Comparison of ENCODE assay signal across 23 cellular contexts in the genomic region with DNA sequence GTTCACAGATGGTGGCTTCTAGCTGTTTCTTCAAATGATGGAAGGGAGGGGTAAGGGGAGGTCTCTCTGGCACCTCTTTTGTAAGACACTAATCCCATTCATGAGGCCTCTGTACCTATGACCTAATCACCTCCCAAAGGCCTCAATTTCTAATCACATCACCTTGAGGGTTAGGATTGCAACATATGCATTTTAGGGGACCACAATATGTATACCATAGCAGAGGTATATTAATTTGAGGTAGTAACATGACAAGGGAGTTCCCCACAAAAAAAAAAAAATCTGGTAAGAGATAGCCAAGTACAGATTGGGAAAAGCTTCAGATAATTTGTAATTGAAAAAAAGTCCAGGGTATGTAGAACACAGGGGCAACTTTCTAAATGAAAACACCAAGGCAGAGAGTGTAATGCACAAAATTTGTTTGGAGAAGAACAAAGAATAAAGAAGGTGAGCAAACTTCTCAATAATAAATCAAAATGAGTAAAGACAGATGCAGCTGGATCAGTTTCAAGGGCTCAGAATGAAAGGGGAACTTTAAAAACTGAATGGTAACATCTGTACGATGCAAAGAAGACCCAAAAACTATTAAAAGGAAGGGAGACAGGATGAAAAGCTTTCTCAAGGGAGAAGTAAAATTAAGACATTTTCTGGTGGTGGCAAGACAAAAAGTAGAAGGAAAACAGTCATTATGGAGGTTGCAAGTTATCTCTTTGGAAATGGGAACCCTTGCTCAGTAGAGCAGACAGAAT.
DNase-seq lines count a peak whose midpoint lies in the region; ATAC-seq and TF ChIP-seq lines count a peak whose summit lies in the region.
"Had no signal": no experiment of that assay in that cellular context is flagged by ENCODE, and none has a peak within 500 bp of the region (broad histone marks: within the 10 kb centered on the region; RNA-seq: fewer than 3 reads in every experiment).

No MANE protein-coding gene starts in this region.

- DNase-seq in GM23338 (ENCODE audit: low spot score) (no peak), NCI-H82 treated with DMSO at 0.1 percent for 48 hours (lab: John Stamatoyannopoulos, UW; ENCODE audit: unreplicated experiment) (peak; percentile 12), left kidney (ENCODE audit: low read depth, low spot score) (peak; percentile 54)
- DNase-seq in activated naive CD4-positive, alpha-beta T cell treated with anti-CD3 and anti-CD28 coated beads for 36 hours, result no peak
- no peak for DNase-seq in activated CD4-positive, alpha-beta T cell treated with anti-CD3 and anti-CD28 coated beads for 1 hour
- DNase-seq: colonic mucosa; DMS79; effector memory CD4-positive, alpha-beta T cell; erythroblast; foreskin fibroblast; naive thymus-derived CD8-positive, alpha-beta T cell; NCI-H1105 treated with DMSO at 0.1 percent for 48 hours; NCI-H2029 treated with DMSO at 0.1 percent for 48 hours; right lobe of liver; RPMI8226; stomach; tibial artery had no signal

- H3K9me2 ChIP-seq in GM23338 (ENCODE audit: insufficient read depth), result no peaks in the 10 kb centered on the region

- H3K4me1 ChIP-seq in GM23338 (ENCODE audit: insufficient read depth), result peaks cover 19% of the 10 kb centered on the region
- H3K4me1 ChIP-seq: colonic mucosa, HAP-1, right lobe of liver, stomach had no signal

- H3K27me3 ChIP-seq in GM23338 (ENCODE audit: insufficient read depth), result no peaks in the 10 kb centered on the region
- H3K27me3 ChIP-seq: colonic mucosa, right lobe of liver, stomach, tibial artery had no signal

- no peaks in the 10 kb centered on the region for H3K9me3 Mint-ChIP-seq in GM23338
- peaks cover 3% of the 10 kb centered on the region for H3K9me3 Mint-ChIP-seq in stimulated activated memory B cell treated with anti-CD40 and anti-IgM and Interleukin-4, amounts not matched to agents 10 μg/mL and 1 μg/mL and 100 μg/mL, for 72 hours
- no peaks in the 10 kb centered on the region for H3K9me3 Mint-ChIP-seq in activated naive CD4-positive, alpha-beta T cell treated with anti-CD3 and anti-CD28 coated beads for 36 hours
- H3K9me3 Mint-ChIP-seq: activated naive CD4-positive, alpha-beta T cell treated with anti-CD3 and anti-CD28 coated beads, Interleukin-2, amount 50 U/mL, for 24 hours had no signal

- H3K4me3 Mint-ChIP-seq in GM23338, result no peak overlapping the region
- H3K4me3 Mint-ChIP-seq in stimulated activated memory B cell treated with anti-CD40 and anti-IgM and Interleukin-4, amounts not matched to agents 10 μg/mL and 1 μg/mL and 100 μg/mL, for 72 hours, result no peak overlapping the region
- H3K4me3 Mint-ChIP-seq in activated naive CD4-positive, alpha-beta T cell treated with anti-CD3 and anti-CD28 coated beads for 36 hours, result no peak overlapping the region
- H3K4me3 Mint-ChIP-seq: activated naive CD4-positive, alpha-beta T cell treated with anti-CD3 and anti-CD28 coated beads, Interleukin-2, amount 50 U/mL, for 24 hours; naive thymus-derived CD8-positive, alpha-beta T cell had no signal

- H3K4me1 Mint-ChIP-seq in GM23338, result peaks cover 15% of the 10 kb centered on the region
- H3K4me1 Mint-ChIP-seq in stimulated activated memory B cell treated with anti-CD40 and anti-IgM and Interleukin-4, amounts not matched to agents 10 μg/mL and 1 μg/mL and 100 μg/mL, for 72 hours, result peaks cover 12% of the 10 kb centered on the region
- H3K4me1 Mint-ChIP-seq in activated naive CD4-positive, alpha-beta T cell treated with anti-CD3 and anti-CD28 coated beads for 36 hours (ENCODE audit: low read depth), result no peaks in the 10 kb centered on the region
- H3K4me1 Mint-ChIP-seq: activated naive CD4-positive, alpha-beta T cell treated with anti-CD3 and anti-CD28 coated beads, Interleukin-2, amount 50 U/mL, for 24 hours had no signal

- CTCF ChIA-PET in activated naive CD4-positive, alpha-beta T cell treated with anti-CD3 and anti-CD28 coated beads for 36 hours (lab: Charles Lee), result no interaction called here

- no peak for TF ChIP-seq CTCF in GM23338 (conservative IDR thresholded peaks at IDR 0.05; ENCODE audit: low read depth in 2 of 2)

- no peaks in the 10 kb centered on the region for H3K79me2 ChIP-seq in GM23338 (replicated peaks; ENCODE audit: insufficient read depth)

- no peaks in the 10 kb centered on the region for H3F3A ChIP-seq in GM23338 (replicated peaks; ENCODE audit: low read depth)

- H4K20me1 ChIP-seq in GM23338 (replicated peaks; ENCODE audit: insufficient read depth), result no peaks in the 10 kb centered on the region

- H3K4me3 ChIP-seq in GM23338, result no peak overlapping the region
- H3K4me3 ChIP-seq: colonic mucosa, HAP-1, right lobe of liver, stomach, tibial artery had no signal

- no peak overlapping the region for H3K27ac ChIP-seq in GM23338 (ENCODE audit: low read depth)
- H3K27ac ChIP-seq: colonic mucosa, right lobe of liver, stomach, tibial artery had no signal

- H3K36me3 ChIP-seq in GM23338 (ENCODE audit: insufficient read depth), result no peaks in the 10 kb centered on the region
- H3K36me3 ChIP-seq: colonic mucosa, HAP-1, right lobe of liver, stomach, tibial artery had no signal

- ATAC-seq in GM23338 (no peak), GM21360 (IDR thresholded peaks at IDR 0.05; ENCODE audit: unreplicated experiment) (no peak)
- peak; percentile 61 for ATAC-seq in stimulated activated memory B cell treated with anti-CD40 and anti-IgM and Interleukin-4, amounts not matched to agents 10 μg/mL and 1 μg/mL and 100 μg/mL, for 72 hours
- ATAC-seq: left lobe of liver; naive thymus-derived CD8-positive, alpha-beta T cell; right lobe of liver; SK-N-SH treated with all-trans-retinoic acid at 6 μM for 48 hours had no signal

- intact Hi-C loops in activated naive CD4-positive, alpha-beta T cell treated with anti-CD3 and anti-CD28 coated beads for 36 hours (cut with micrococcal nuclease), result no loop called here

- peak overlapping the region; percentile 53; the same call in 1 of the 2 replicates for H2AFZ ChIP-seq in GM23338

- H3K27me3 Mint-ChIP-seq in GM23338 (ENCODE audit: insufficient read depth, low read depth, poor library complexity), result no peaks in the 10 kb centered on the region
- no peaks in the 10 kb centered on the region for H3K27me3 Mint-ChIP-seq in stimulated activated memory B cell treated with anti-CD40 and anti-IgM and Interleukin-4, amounts not matched to agents 10 μg/mL and 1 μg/mL and 100 μg/mL, for 72 hours
- peaks cover 8% of the 10 kb centered on the region for H3K27me3 Mint-ChIP-seq in activated naive CD4-positive, alpha-beta T cell treated with anti-CD3 and anti-CD28 coated beads for 36 hours (ENCODE audit: low read depth)

- H3K27ac Mint-ChIP-seq in GM23338, result no peak overlapping the region
- no peak overlapping the region for H3K27ac Mint-ChIP-seq in stimulated activated memory B cell treated with anti-CD40 and anti-IgM and Interleukin-4, amounts not matched to agents 10 μg/mL and 1 μg/mL and 100 μg/mL, for 72 hours
- H3K27ac Mint-ChIP-seq in activated naive CD4-positive, alpha-beta T cell treated with anti-CD3 and anti-CD28 coated beads for 36 hours, result no peak overlapping the region
- H3K27ac Mint-ChIP-seq: activated naive CD4-positive, alpha-beta T cell treated with anti-CD3 and anti-CD28 coated beads, Interleukin-2, amount 50 U/mL, for 24 hours; naive thymus-derived CD8-positive, alpha-beta T cell had no signal

- H3K36me3 Mint-ChIP-seq in GM23338 (ENCODE audit: low read depth), result no peaks in the 10 kb centered on the region
- no peaks in the 10 kb centered on the region for H3K36me3 Mint-ChIP-seq in stimulated activated memory B cell treated with anti-CD40 and anti-IgM and Interleukin-4, amounts not matched to agents 10 μg/mL and 1 μg/mL and 100 μg/mL, for 72 hours
- no peaks in the 10 kb centered on the region for H3K36me3 Mint-ChIP-seq in activated naive CD4-positive, alpha-beta T cell treated with anti-CD3 and anti-CD28 coated beads for 36 hours (ENCODE audit: low read depth)
- H3K36me3 Mint-ChIP-seq: activated naive CD4-positive, alpha-beta T cell treated with anti-CD3 and anti-CD28 coated beads, Interleukin-2, amount 50 U/mL, for 24 hours had no signal

- no peak overlapping the region for H3K4me2 ChIP-seq in GM23338

TF ChIP-seq in GM23338, 12 proteins besides CTCF, POLR2A, EP300 and RAD21 (continues in another document):
- no peak for TF ChIP-seq EZH2phosphoT487 (IDR thresholded peaks at IDR 0.05; ENCODE audit: unreplicated experiment)
- no peak for TF ChIP-seq NANOG (IDR thresholded peaks at IDR 0.05; ENCODE audit: borderline replicate concordance)
- no peak for TF ChIP-seq POLR2AphosphoS5 (IDR thresholded peaks at IDR 0.05; ENCODE audit: low read depth)
- no peak for TF ChIP-seq CREB1 (CRISPR knock-in tag; IDR thresholded peaks at IDR 0.05; ENCODE audit: low read depth)
- TF ChIP-seq STAT1 (IDR thresholded peaks at IDR 0.05; ENCODE audit: unreplicated experiment), result no peak
- no peak for TF ChIP-seq JUNB (IDR thresholded peaks at IDR 0.05; ENCODE audit: unreplicated experiment)

Comparison
In these comparisons a context has a peak if more than half of its experiments do, and no peak if none do; other contexts are left out.
1. DNase-seq: peak in NCI-H82 treated with DMSO at 0.1 percent for 48 hours (single experiment) and left kidney (single experiment); none in GM23338 (single experiment), activated naive CD4-positive, alpha-beta T cell treated with anti-CD3 and anti-CD28 coated beads for 36 hours (single experiment) and activated CD4-positive, alpha-beta T cell treated with anti-CD3 and anti-CD28 coated beads for 1 hour (single experiment).